Comparison of ENCODE assay signal across 1 cellular context in the genomic region with DNA sequence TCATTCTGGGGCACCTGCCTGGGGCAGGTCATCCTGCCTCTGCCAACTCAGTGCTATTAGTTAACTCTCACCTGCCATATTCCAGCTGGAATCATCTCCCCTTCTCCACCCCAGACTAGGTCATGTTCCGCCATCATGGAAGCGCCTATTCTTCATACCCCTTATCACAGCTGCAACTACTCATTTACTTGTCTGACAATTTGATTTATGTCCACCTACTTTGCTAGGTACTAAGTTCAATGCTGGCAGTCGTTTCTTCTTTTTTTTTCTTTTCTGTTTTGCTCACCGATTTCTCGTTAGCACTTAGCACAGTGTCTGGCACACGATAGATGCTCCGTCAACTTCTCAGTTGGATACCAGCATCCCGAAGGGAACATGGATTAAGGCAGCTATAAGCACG.
TF ChIP-seq lines count a peak whose summit lies in the region.

No MANE protein-coding gene starts in this region.

TF ChIP-seq in H1, 55 proteins besides CTCF, POLR2A, EP300 and RAD21:
- TF ChIP-seq CEBPB (IDR thresholded peaks at IDR 0.05; ENCODE audit: low read depth, low read length): no peak
- TF ChIP-seq RNF2 (IDR thresholded peaks at IDR 0.05; ENCODE audit: borderline replicate concordance, low read depth, low read length, missing control alignments, poor library complexity, severe bottlenecking): no peak
- no peak for TF ChIP-seq SIX5 (IDR thresholded peaks at IDR 0.05; ENCODE audit: low read depth, low read length)
- TF ChIP-seq KDM5A (IDR thresholded peaks at IDR 0.05; ENCODE audit: low read length): no peak
- TF ChIP-seq NANOG (IDR thresholded peaks at IDR 0.05; ENCODE audit: insufficient read depth, low read depth, low read length, poor library complexity, severe bottlenecking): no peak
